ENCODE assay signal across 12 cellular contexts in genomic region chrX:154209670-154210418, GRCh38. TPM values are rescaled to one million over a fixed set of nuclear protein-coding genes. Genes with fewer than 3 reads are reported as not detected.
DNase-seq lines count a peak whose midpoint lies in the region; ATAC-seq and TF ChIP-seq lines count a peak whose summit lies in the region.
"Not testable (repeated sequence)": the region's sequence is repeated elsewhere in the genome, so short reads cannot be mapped to it uniquely, and the experiment has no call there.
"Had no signal": no experiment of that assay in that cellular context is flagged by ENCODE, and none has a peak within 500 bp of the region (broad histone marks: within the 10 kb centered on the region; RNA-seq: fewer than 3 reads in every experiment).

No MANE protein-coding gene starts in this region.

- not testable (repeated sequence) for H3K27ac ChIP-seq in DND-41 (ENCODE audit: low read length); HCT116 (ENCODE audit: low read depth, low read length)

- intact Hi-C loops in HCT116 (cut with micrococcal nuclease), result not testable (repeated sequence)

- H3K4me1 Mint-ChIP-seq in T-cell; activated naive CD8-positive, alpha-beta T cell treated with anti-CD3 and anti-CD28 coated beads, Interleukin-2, amount 50 U/mL, for 24 hours; stimulated activated memory B cell treated with anti-CD40 and anti-IgM and Interleukin-4, amounts not matched to agents 10 μg/mL and 1 μg/mL and 100 μg/mL, for 72 hours: not testable (repeated sequence)

- H3K9me3 Mint-ChIP-seq in T-cell; activated naive CD8-positive, alpha-beta T cell treated with anti-CD3 and anti-CD28 coated beads, Interleukin-2, amount 50 U/mL, for 24 hours; stimulated activated memory B cell treated with anti-CD40 and anti-IgM and Interleukin-4, amounts not matched to agents 10 μg/mL and 1 μg/mL and 100 μg/mL, for 72 hours: not testable (repeated sequence)

- not testable (repeated sequence) for H3K27me3 Mint-ChIP-seq in T-cell; activated naive CD8-positive, alpha-beta T cell treated with anti-CD3 and anti-CD28 coated beads, Interleukin-2, amount 50 U/mL, for 24 hours; stimulated activated memory B cell treated with anti-CD40 and anti-IgM and Interleukin-4, amounts not matched to agents 10 μg/mL and 1 μg/mL and 100 μg/mL, for 72 hours

- not testable (repeated sequence) for H3K4me3 Mint-ChIP-seq in T-cell; activated naive CD8-positive, alpha-beta T cell treated with anti-CD3 and anti-CD28 coated beads, Interleukin-2, amount 50 U/mL, for 24 hours; stimulated activated memory B cell treated with anti-CD40 and anti-IgM and Interleukin-4, amounts not matched to agents 10 μg/mL and 1 μg/mL and 100 μg/mL, for 72 hours

- not testable (repeated sequence) for H3K27ac Mint-ChIP-seq in T-cell; activated naive CD8-positive, alpha-beta T cell treated with anti-CD3 and anti-CD28 coated beads, Interleukin-2, amount 50 U/mL, for 24 hours; stimulated activated memory B cell treated with anti-CD40 and anti-IgM and Interleukin-4, amounts not matched to agents 10 μg/mL and 1 μg/mL and 100 μg/mL, for 72 hours

- H3K9me3 ChIP-seq in DND-41 (ENCODE audit: insufficient read depth, low read length, severe bottlenecking); HCT116 (ENCODE audit: control insufficient read depth in 1 of 2, insufficient read depth in 1 of 2, low read depth in 1 of 2, low read length in 2 of 2): not testable (repeated sequence)

- TF ChIP-seq POLR2A in HCT116 (IDR thresholded peaks at IDR 0.05; ENCODE audit: borderline replicate concordance, extremely low read depth, insufficient read depth, insufficient read length), result not testable (repeated sequence)

- not testable (repeated sequence) for H3K4me2 ChIP-seq in DND-41 (ENCODE audit: insufficient read depth, low read length); HCT116 (ENCODE audit: low read length)

- not testable (repeated sequence) for BruUV-seq in HCT116 (replicated peaks; lab: Mats Ljungman, UMichigan)

- not testable (repeated sequence) for TF ChIP-seq RAD21 in HCT116 (IDR thresholded peaks at IDR 0.05; ENCODE audit: low read depth)

- H3K4me1 ChIP-seq in DND-41 (ENCODE audit: insufficient read depth, low read length); HCT116 (ENCODE audit: control insufficient read depth in 1 of 2, insufficient read depth in 2 of 2, low read length in 2 of 2): not testable (repeated sequence)

- H3K36me3 ChIP-seq in DND-41 (ENCODE audit: insufficient read depth, low read length); HCT116 (ENCODE audit: control insufficient read depth in 1 of 2, insufficient read depth in 2 of 2, low read length in 2 of 2): not testable (repeated sequence)

- H3K9me2 ChIP-seq in HCT116 (ENCODE audit: insufficient read depth), result not testable (repeated sequence)

- not testable (repeated sequence) for H3K79me2 ChIP-seq in DND-41 (ENCODE audit: insufficient read depth, low read length); HCT116 (ENCODE audit: insufficient read depth, low read length)

- H2AFZ ChIP-seq in DND-41 (ENCODE audit: low read depth, low read length); HCT116 (ENCODE audit: low read depth, low read length, poor library complexity, severe bottlenecking): not testable (repeated sequence)

- not testable (repeated sequence) for DNase-seq in DND-41; HCT116 (ENCODE audit: low read depth, low spot score); T-cell; activated naive CD8-positive, alpha-beta T cell treated with anti-CD3 and anti-CD28 coated beads, Interleukin-2, amount 50 U/mL, for 24 hours; left lobe of liver (ENCODE audit: low spot score)

- RAD21 ChIA-PET in HCT116 (lab: Charles Lee; ENCODE audit: low non-redundant PET in 1 of 2, low total read pairs in 2 of 2, uncharacterized antibody in 2 of 2, unreplicated experiment in 2 of 2), result not testable (repeated sequence)

- not testable (repeated sequence) for H3K27me3 ChIP-seq in DND-41 (ENCODE audit: insufficient read depth, low read length, poor library complexity); HCT116 (ENCODE audit: insufficient read depth, low read length)

- not testable (repeated sequence) for H3K4me3 ChIP-seq in DND-41 (ENCODE audit: low read depth in 1 of 2, low read length in 2 of 2); HCT116 (replicated peaks in 1 of 2; ENCODE audit: low read depth in 1 of 2, low read length in 2 of 2)

- H4K20me1 ChIP-seq in DND-41 (ENCODE audit: insufficient read depth, low read length); HCT116 (ENCODE audit: insufficient read depth): not testable (repeated sequence)

- H3K9ac ChIP-seq in DND-41 (ENCODE audit: low read depth, low read length); HCT116 (ENCODE audit: low read length): not testable (repeated sequence)

- ATAC-seq in DND-41 (ENCODE audit: insufficient read depth, low read depth) (peak; percentile 99), GM19397 (IDR thresholded peaks at IDR 0.05; ENCODE audit: unreplicated experiment) (peak; percentile 57), HCT116 (peak; percentile 95), HG03280 (IDR thresholded peaks at IDR 0.05; ENCODE audit: unreplicated experiment) (peak; percentile 87), T-cell (replicated peaks in 1 of 4) (peak; percentile 96 to 98 (median 97)), left lobe of liver (peak; percentile 68)
- ATAC-seq in activated naive CD8-positive, alpha-beta T cell treated with anti-CD3 and anti-CD28 coated beads, Interleukin-2, amount 50 U/mL, for 24 hours, result peak; percentile 99
- peak; percentile 99 for ATAC-seq in stimulated activated memory B cell treated with anti-CD40 and anti-IgM and Interleukin-4, amounts not matched to agents 10 μg/mL and 1 μg/mL and 100 μg/mL, for 72 hours

- POLR2A ChIA-PET in HCT116 (lab: Charles Lee), result not testable (repeated sequence)
- POLR2A ChIA-PET in T-cell (lab: Charles Lee), result interaction anchor here in 1 of 2 donors (0.7 kb wide), 1 partner anchor 242 kb away, joined by 3 read pairs; no protein-coding TSS in a partner anchor

- CTCF ChIA-PET in HCT116 (lab: Charles Lee), result not testable (repeated sequence)
- CTCF ChIA-PET in T-cell (lab: Charles Lee), result interaction anchor here in 1 of 2 donors (0.6 kb wide), 1 partner anchor 327 kb away, joined by 3 read pairs; no protein-coding TSS in a partner anchor

- TF ChIP-seq CTCF in DND-41 (IDR thresholded peaks at IDR 0.05; ENCODE audit: borderline replicate concordance, extremely low read depth, low read length, poor library complexity, severe bottlenecking); HCT116 (IDR thresholded peaks at IDR 0.05 in 2 of 3, conservative IDR thresholded peaks at IDR 0.05 in 1 of 3; ENCODE audit: borderline replicate concordance in 1 of 3, insufficient read depth in 1 of 3, low read depth in 2 of 3, low read length in 2 of 3): not testable (repeated sequence)

- H3K36me3 Mint-ChIP-seq in T-cell; activated naive CD8-positive, alpha-beta T cell treated with anti-CD3 and anti-CD28 coated beads, Interleukin-2, amount 50 U/mL, for 24 hours (ENCODE audit: low read depth); stimulated activated memory B cell treated with anti-CD40 and anti-IgM and Interleukin-4, amounts not matched to agents 10 μg/mL and 1 μg/mL and 100 μg/mL, for 72 hours: not testable (repeated sequence)

RNA-seq across cellular contexts. Expression of gene OPN1MW2, which starts 9.7 kb away (rescaled TPM):
- total RNA-seq in HCT116 (2021; ENCODE audit: unreplicated experiment) (not detected), T-cell (not detected), left lobe of liver (not detected)
- polyA plus RNA-seq in HCT116 (2012), result not detected in 2 replicates
- total RNA-seq: cerebellum; hepatocyte; T-helper 2 cell treated with Interferon-gamma antibody and Interleukin-4, amounts not matched to agents 100 ng/mL and 5 ng/mL, for 36 hours had no signal
- polyA plus RNA-seq: CD14-positive monocyte, hepatocyte had no signal

RNA-seq across cellular contexts. Expression of gene OPN1MW, which starts 27.4 kb away (rescaled TPM):
- total RNA-seq in HCT116 (2021; ENCODE audit: unreplicated experiment) (not detected), T-cell (not detected), left lobe of liver (not detected)
- polyA plus RNA-seq in HCT116 (2012), result not detected in 2 replicates
- total RNA-seq: cerebellum; hepatocyte; T-helper 2 cell treated with Interferon-gamma antibody and Interleukin-4, amounts not matched to agents 100 ng/mL and 5 ng/mL, for 36 hours had no signal
- polyA plus RNA-seq: CD14-positive monocyte, hepatocyte had no signal

RNA-seq across cellular contexts. Expression of gene OPN1MW3, which starts 47.5 kb away (rescaled TPM):
- total RNA-seq in HCT116 (2021; ENCODE audit: unreplicated experiment) (not detected), T-cell (not detected), left lobe of liver (not detected)
- polyA plus RNA-seq in HCT116 (2012), result not detected in 2 replicates
- total RNA-seq: cerebellum; hepatocyte; T-helper 2 cell treated with Interferon-gamma antibody and Interleukin-4, amounts not matched to agents 100 ng/mL and 5 ng/mL, for 36 hours had no signal
- polyA plus RNA-seq: CD14-positive monocyte, hepatocyte had no signal
